Comparison of ENCODE assay signal across 11 cellular contexts in genomic region chr6:3372184-3372846, GRCh38.
DNase-seq lines count a peak whose midpoint lies in the region; ATAC-seq and TF ChIP-seq lines count a peak whose summit lies in the region.
"Had no signal": no experiment of that assay in that cellular context is flagged by ENCODE, and none has a peak within 500 bp of the region (broad histone marks: within the 10 kb centered on the region; RNA-seq: fewer than 3 reads in every experiment).

No MANE protein-coding gene starts in this region.

- H3K4me3 Mint-ChIP-seq in HFFc6 = no peak overlapping the region

- peak; percentile 20 for TF ChIP-seq CTCF in AG09309 (IDR thresholded peaks at IDR 0.05; ENCODE audit: control insufficient read depth, insufficient read depth, low read depth, low read length, missing control alignments)
- TF ChIP-seq CTCF in HFFc6 (IDR thresholded peaks at IDR 0.05) = peak; percentile 19; the same call in 1 of the 2 replicates
- peak; percentile 49 for TF ChIP-seq CTCF in brain microvascular endothelial cell (IDR thresholded peaks at IDR 0.05; ENCODE audit: low read depth, low read length, missing control alignments)
- no peak for TF ChIP-seq CTCF in mucosa of descending colon (IDR thresholded peaks at IDR 0.05)
- TF ChIP-seq CTCF in smooth muscle cell (IDR thresholded peaks at IDR 0.05; ENCODE audit: borderline replicate concordance, insufficient read depth, poor library complexity, severe bottlenecking) = no peak

- no peak overlapping the region for H2AFZ ChIP-seq in smooth muscle cell (ENCODE audit: low read depth)

- peaks cover 36% of the 10 kb centered on the region for H3K27me3 Mint-ChIP-seq in HFFc6 (ENCODE audit: insufficient read depth)

- intact Hi-C loops in mucosa of descending colon (cut with DNase I, micrococcal nuclease) = no loop called here

- no peaks in the 10 kb centered on the region for H3K27me3 ChIP-seq in brain microvascular endothelial cell (replicated peaks)
- no peaks in the 10 kb centered on the region for H3K27me3 ChIP-seq in smooth muscle cell (ENCODE audit: low read depth)

- H3K27ac Mint-ChIP-seq in HFFc6 = no peak overlapping the region

- no peaks in the 10 kb centered on the region for H4K20me1 ChIP-seq in smooth muscle cell (ENCODE audit: low read depth)

- H3K27ac ChIP-seq in brain microvascular endothelial cell = no peak overlapping the region
- no peak overlapping the region for H3K27ac ChIP-seq in smooth muscle cell (ENCODE audit: low read depth)

- H3K9me3 ChIP-seq in mucosa of descending colon = no peaks in the 10 kb centered on the region
- no peaks in the 10 kb centered on the region for H3K9me3 ChIP-seq in smooth muscle cell (replicated peaks; ENCODE audit: low read depth)

- WGBS in smooth muscle cell (ENCODE audit: low lambda C conversion rate) = 90% methylated on average over 12 of the region's 12 CpGs

- no peak overlapping the region for H3K9ac ChIP-seq in smooth muscle cell (ENCODE audit: low read depth)

- no peaks in the 10 kb centered on the region for H3K36me3 Mint-ChIP-seq in HFFc6 (ENCODE audit: low read depth)

- no peaks in the 10 kb centered on the region for H3K9me3 Mint-ChIP-seq in HFFc6

- peak; percentile 44 for ATAC-seq in mucosa of descending colon
- ATAC-seq in GM21381 (IDR thresholded peaks at IDR 0.05; ENCODE audit: unreplicated experiment) = no peak
- ATAC-seq in GM18870 (IDR thresholded peaks at IDR 0.05; ENCODE audit: unreplicated experiment) = no peak
- no peak for ATAC-seq in GM18505 (IDR thresholded peaks at IDR 0.05; ENCODE audit: unreplicated experiment)

- no peak overlapping the region for H3K4me2 ChIP-seq in smooth muscle cell

- no peaks in the 10 kb centered on the region for H3K79me2 ChIP-seq in smooth muscle cell (ENCODE audit: low read depth)

- no peaks in the 10 kb centered on the region for H3K4me1 Mint-ChIP-seq in HFFc6 (ENCODE audit: low read depth)

- TF ChIP-seq POLR2A in GM18505 (IDR thresholded peaks at IDR 0.05; ENCODE audit: borderline replicate concordance, extremely low read depth, insufficient read depth, insufficient read length) = no peak

- no peak for DNase-seq in AG09309 (ENCODE audit: low read depth)
- no peak for DNase-seq in HFFc6
- no peak for DNase-seq in brain microvascular endothelial cell
- DNase-seq in mucosa of descending colon = peak; percentile 61 to 68 (median 68)
- DNase-seq in smooth muscle cell (lab: John Stamatoyannopoulos, UW; ENCODE audit: unreplicated experiment) = no peak
- DNase-seq: activated CD4-positive, alpha-beta T cell treated with anti-CD3 and anti-CD28 coated beads, Interleukin-2, amount 50 U/mL, for 48 hours; mammary epithelial cell; NCI-H187 treated with DMSO at 0.1 percent for 48 hours had no signal

- in situ Hi-C loops in brain microvascular endothelial cell (cut with HindIII; ENCODE audit: low pct_ligation_motif_present, low sequenced_read_pairs) = no loop called here

- no peaks in the 10 kb centered on the region for H3K36me3 ChIP-seq in brain microvascular endothelial cell (replicated peaks)
- no peaks in the 10 kb centered on the region for H3K36me3 ChIP-seq in mucosa of descending colon (ENCODE audit: low read depth)
- H3K36me3 ChIP-seq in smooth muscle cell (ENCODE audit: low read depth) = no peaks in the 10 kb centered on the region

- H3K4me1 ChIP-seq in mucosa of descending colon (ENCODE audit: low read depth) (peaks cover 24% of the 10 kb centered on the region), smooth muscle cell (ENCODE audit: low read depth) (no peaks in the 10 kb centered on the region)

- H3K4me3 ChIP-seq in AG09309 (ENCODE audit: control insufficient read depth, low read depth, low read length) (no peak overlapping the region), brain microvascular endothelial cell (ENCODE audit: low read depth, low read length) (no peak overlapping the region), mucosa of descending colon (no peak overlapping the region), smooth muscle cell (no peak overlapping the region)

- H3F3A ChIP-seq in smooth muscle cell (ENCODE audit: low read depth) = no peaks in the 10 kb centered on the region

Comparison
In these comparisons a context has a peak if more than half of its experiments do, and no peak if none do; other contexts are left out.
1. DNase-seq: peak in mucosa of descending colon (3 of 3); none in AG09309 (single experiment), HFFc6 (single experiment), brain microvascular endothelial cell (single experiment) and smooth muscle cell (single experiment).
2. CTCF ChIP-seq: peak in AG09309 (single experiment), HFFc6 (single experiment) and brain microvascular endothelial cell (single experiment); none in mucosa of descending colon (single experiment) and smooth muscle cell (single experiment).